22 cellular contexts compared by ENCODE assay signal in the genomic region with DNA sequence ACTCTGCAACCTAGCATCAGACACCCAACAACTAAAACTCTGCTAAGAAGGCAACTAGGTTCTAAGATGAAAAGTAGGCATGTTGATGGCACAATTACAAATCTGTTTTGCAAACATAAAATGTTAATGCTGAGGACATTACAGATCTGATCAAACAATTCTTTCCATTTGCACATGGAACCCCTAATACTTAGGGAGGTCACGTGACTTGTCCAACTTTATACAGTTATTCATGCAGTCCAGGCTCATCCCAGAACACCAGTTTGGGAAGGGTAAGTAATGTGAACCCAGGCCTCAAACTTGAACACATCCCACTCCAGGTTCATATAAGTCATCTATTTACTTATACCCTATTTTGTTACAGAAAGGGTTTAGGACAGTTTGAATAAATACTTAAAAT.
DNase-seq lines count a peak whose midpoint lies in the region; ATAC-seq, FAIRE-seq and TF ChIP-seq lines count a peak whose summit lies in the region.
"Had no signal": no experiment of that assay in that cellular context is flagged by ENCODE, and none has a peak within 500 bp of the region (broad histone marks: within the 10 kb centered on the region; RNA-seq: fewer than 3 reads in every experiment).

No MANE protein-coding gene starts in this region.

- H3K4me1 ChIP-seq in breast epithelium (no peaks in the 10 kb centered on the region), SJSA1 (replicated peaks) (peaks cover 13% of the 10 kb centered on the region), keratinocyte (ENCODE audit: control insufficient read depth, extremely low read depth, insufficient read depth, low read length) (peaks cover 13% of the 10 kb centered on the region), trophoblast cell (ENCODE audit: control insufficient read depth in 1 of 2, insufficient read depth in 2 of 2, low read length in 2 of 2) (peaks cover 2 to 4% of the 10 kb centered on the region in 2 experiments), stomach (no peaks in the 10 kb centered on the region)
- H3K4me1 ChIP-seq: A549 had no signal

- no peaks in the 10 kb centered on the region for H3K36me3 ChIP-seq in breast epithelium
- no peaks in the 10 kb centered on the region for H3K36me3 ChIP-seq in SJSA1
- H3K36me3 ChIP-seq in keratinocyte (ENCODE audit: control insufficient read depth in 2 of 2, extremely low read depth in 1 of 2, insufficient read depth in 2 of 2, low read length in 2 of 2) = no peaks in the 10 kb centered on the region
- H3K36me3 ChIP-seq in trophoblast cell (ENCODE audit: control insufficient read depth in 1 of 2, insufficient read depth in 2 of 2, low read length in 2 of 2) = no peaks in the 10 kb centered on the region
- no peaks in the 10 kb centered on the region for H3K36me3 ChIP-seq in stomach

- H3K27ac Mint-ChIP-seq in MCF 10A (ENCODE audit: low read depth, unreplicated experiment) = peak overlapping the region; percentile 13
- H3K27ac Mint-ChIP-seq: CD4-positive, alpha-beta T cell had no signal

- no peaks in the 10 kb centered on the region for H3K9me3 ChIP-seq in breast epithelium
- peaks cover 3% of the 10 kb centered on the region; the same call in 1 of the 2 replicates for H3K9me3 ChIP-seq in SJSA1 (replicated peaks)
- H3K9me3 ChIP-seq in keratinocyte (ENCODE audit: control insufficient read depth, low read depth, low read length) = no peaks in the 10 kb centered on the region
- H3K9me3 ChIP-seq in trophoblast cell (ENCODE audit: insufficient read depth, low read depth, low read length) = no peaks in the 10 kb centered on the region
- H3K9me3 ChIP-seq in stomach = no peaks in the 10 kb centered on the region
- H3K9me3 ChIP-seq: A549 had no signal

- H2BK120ac ChIP-seq in trophoblast cell (ENCODE audit: insufficient read depth, low read length, poor library complexity) = peak overlapping the region; percentile 98

- H4K8ac ChIP-seq in trophoblast cell (ENCODE audit: low read depth, low read length) = peak overlapping the region; percentile 58

- H3K79me2 ChIP-seq in keratinocyte (ENCODE audit: control insufficient read depth, insufficient read depth, low read length) (no peaks in the 10 kb centered on the region), trophoblast cell (ENCODE audit: control insufficient read depth, insufficient read depth, low read length, poor library complexity) (no peaks in the 10 kb centered on the region)

- H3K4ac ChIP-seq in trophoblast cell (ENCODE audit: low read depth, low read length) = peak overlapping the region; percentile 2

- BruUV-seq in MCF 10A (replicated peaks; lab: Mats Ljungman, UMichigan) = no TSS peak

- H3K4me2 ChIP-seq in keratinocyte (ENCODE audit: control insufficient read depth, extremely low read depth, insufficient read depth, low read depth, low read length) (peak overlapping the region; percentile 27), trophoblast cell (ENCODE audit: low read length) (no peak overlapping the region)
- H3K4me2 ChIP-seq: A549 had no signal

- H3K27me3 ChIP-seq in breast epithelium = no peaks in the 10 kb centered on the region
- no peaks in the 10 kb centered on the region for H3K27me3 ChIP-seq in SJSA1 (replicated peaks)
- H3K27me3 ChIP-seq in keratinocyte (ENCODE audit: control insufficient read depth, extremely low read depth, insufficient read depth, low read length) = no peaks in the 10 kb centered on the region
- H3K27me3 ChIP-seq in trophoblast cell (ENCODE audit: insufficient read depth, low read length) = no peaks in the 10 kb centered on the region
- no peaks in the 10 kb centered on the region for H3K27me3 ChIP-seq in stomach

- H3K27ac ChIP-seq in breast epithelium = no peak overlapping the region
- 0 out of 2 replicates have a peak overlapping the region, but pooled peaks have one; percentile 63 for H3K27ac ChIP-seq in SJSA1
- no peak overlapping the region for H3K27ac ChIP-seq in keratinocyte (ENCODE audit: control insufficient read depth, insufficient read depth, low read length)
- H3K27ac ChIP-seq in trophoblast cell (ENCODE audit: low read depth, low read length) = peak overlapping the region; percentile 51
- H3K27ac ChIP-seq in stomach = no peak overlapping the region
- H3K27ac ChIP-seq: 22Rv1, A549, C4-2B, GM23248, HL-60 had no signal

- dilution Hi-C loops in keratinocyte (cut with MboI; ENCODE audit: extremely low pct_ligation_motif_present, low sequenced_read_pairs) = no loop called here

- no peaks in the 10 kb centered on the region for H3K36me3 Mint-ChIP-seq in MCF 10A (ENCODE audit: insufficient read depth, unreplicated experiment)

- intact Hi-C loops in MCF 10A (cut with micrococcal nuclease) = no loop called here
- intact Hi-C loops in breast epithelium (cut with DNase I; ENCODE audit: low total_unique reads) = no loop called here
- intact Hi-C loops in stomach (cut with DNase I; ENCODE audit: low total_unique reads) = no loop called here

- peaks cover 14% of the 10 kb centered on the region for H3K4me1 Mint-ChIP-seq in MCF 10A (ENCODE audit: insufficient read depth, unreplicated experiment)

- no peak for DNase-seq in MCF 10A (ENCODE audit: unreplicated experiment)
- DNase-seq in breast epithelium (ENCODE audit: low spot score in 2 of 2) = no peak
- no peak for DNase-seq in SJSA1 (ENCODE audit: low read depth in 1 of 2, low spot score in 2 of 2)
- no peak for DNase-seq in keratinocyte (ENCODE audit: low read depth, low spot score)
- DNase-seq in trophoblast cell = no peak
- DNase-seq in stomach = no peak
- no peak for DNase-seq in T-helper 1 cell
- DNase-seq: AML-193; CD4-positive, alpha-beta T cell; DMS153; DMS79; GDM1; GM23248; HCEC 1CT; IMR-90 had no signal

- no peak overlapping the region for H4K12ac ChIP-seq in trophoblast cell (ENCODE audit: low read depth, low read length)

- peak overlapping the region; percentile 100 for H2BK12ac ChIP-seq in trophoblast cell (ENCODE audit: low read length)

- ATAC-seq in GM18858 (IDR thresholded peaks at IDR 0.05; ENCODE audit: unreplicated experiment) = no peak
- ATAC-seq: A549 had no signal

- peak overlapping the region; percentile 64 for H3K18ac ChIP-seq in trophoblast cell (ENCODE audit: low read length)

- H2AFZ ChIP-seq in keratinocyte (ENCODE audit: control insufficient read depth, low read length) = peak overlapping the region; percentile 94
- no peak overlapping the region for H2AFZ ChIP-seq in trophoblast cell (ENCODE audit: insufficient read depth, low read length, poor library complexity)
- H2AFZ ChIP-seq: GM23248 had no signal

- CTCF ChIA-PET in MCF 10A (lab: Yijun Ruan, JAX) = no interaction called here

- no peak for TF ChIP-seq POLR2A in breast epithelium (IDR thresholded peaks at IDR 0.05)
- TF ChIP-seq POLR2A in stomach (IDR thresholded peaks at IDR 0.05) = no peak

- peak overlapping the region; percentile 85 for H2BK5ac ChIP-seq in trophoblast cell (ENCODE audit: low read depth, low read length, poor library complexity)

- H4K20me1 ChIP-seq in keratinocyte (ENCODE audit: control insufficient read depth, extremely low read depth, insufficient read depth, low read length) = no peaks in the 10 kb centered on the region

- no peak overlapping the region for H3K4me3 ChIP-seq in breast epithelium
- H3K4me3 ChIP-seq in SJSA1 = no peak overlapping the region
- no peak overlapping the region for H3K4me3 ChIP-seq in keratinocyte (ENCODE audit: control insufficient read depth in 2 of 3, extremely low read depth in 1 of 3, insufficient read depth in 2 of 3, low read depth in 1 of 3, low read length in 3 of 3)
- H3K4me3 ChIP-seq in trophoblast cell (ENCODE audit: low read depth, low read length) = no peak overlapping the region
- no peak overlapping the region for H3K4me3 ChIP-seq in stomach
- H3K4me3 ChIP-seq: A549, GM23248 had no signal

- H3K9ac ChIP-seq in keratinocyte (ENCODE audit: control insufficient read depth, extremely low read depth, insufficient read depth, low read length) (no peak overlapping the region), trophoblast cell (ENCODE audit: low read length) (no peak overlapping the region)
- H3K9ac ChIP-seq: GM23248 had no signal

- TF ChIP-seq EP300 in stomach (IDR thresholded peaks at IDR 0.05) = no peak

- peaks cover 15% of the 10 kb centered on the region for H3K79me1 ChIP-seq in trophoblast cell (ENCODE audit: low read length)

- peak overlapping the region; percentile 95 for H3K14ac ChIP-seq in trophoblast cell (ENCODE audit: low read length)

- no peak for TF ChIP-seq CTCF in MCF 10A (IDR thresholded peaks at IDR 0.05; ENCODE audit: unreplicated experiment)
- TF ChIP-seq CTCF in breast epithelium (IDR thresholded peaks at IDR 0.05) = no peak
- no peak for TF ChIP-seq CTCF in keratinocyte (optimal IDR thresholded peaks at IDR 0.05 in 1 of 3, IDR thresholded peaks at IDR 0.05 in 1 of 3, conservative IDR thresholded peaks at IDR 0.05 in 1 of 3; ENCODE audit: extremely low read depth in 1 of 3, insufficient read depth in 2 of 3, low read length in 3 of 3)
- TF ChIP-seq CTCF in stomach (IDR thresholded peaks at IDR 0.05) = no peak

- H3K4me3 Mint-ChIP-seq in MCF 10A (ENCODE audit: unreplicated experiment) = no peak overlapping the region
- H3K4me3 Mint-ChIP-seq: CD4-positive, alpha-beta T cell had no signal

- H3K9me3 Mint-ChIP-seq in MCF 10A (ENCODE audit: unreplicated experiment) = no peaks in the 10 kb centered on the region
- H3K9me3 Mint-ChIP-seq: CD4-positive, alpha-beta T cell had no signal

- POLR2A ChIA-PET in MCF 10A (lab: Yijun Ruan, JAX) = interaction anchor here (0.7 kb wide), 1 partner anchor 11 kb away, joined by 3 read pairs; no protein-coding TSS in a partner anchor

- peak overlapping the region; percentile 96 for H2AK5ac ChIP-seq in trophoblast cell (ENCODE audit: low read length)

- H3K9me1 ChIP-seq in keratinocyte (ENCODE audit: control insufficient read depth, extremely low read depth, insufficient read depth, low read length) = no peaks in the 10 kb centered on the region

- no peak for FAIRE-seq in keratinocyte (lab: Jason Lieb, UNC)
- FAIRE-seq: A549, GM19239, H54 had no signal

- no CpG with 5 or more reads among the region's 1 CpG for WGBS in trophoblast cell (ENCODE audit: extremely low coverage, insufficient coverage, insufficient read length)
- whole genome bisulfite sequencing in stomach, 5 donors = 50 to 94% (median 92%) methylated on average over 1 of the region's 1 CpG

- no peaks in the 10 kb centered on the region for H3K27me3 Mint-ChIP-seq in MCF 10A (ENCODE audit: insufficient read depth, unreplicated experiment)
- H3K27me3 Mint-ChIP-seq: CD4-positive, alpha-beta T cell had no signal

- peak overlapping the region; percentile 75 for H4K91ac ChIP-seq in trophoblast cell (ENCODE audit: low read depth, low read length)

- no peak overlapping the region for H3K23ac ChIP-seq in trophoblast cell (ENCODE audit: low read length)

Comparison
In these comparisons a context has a peak if more than half of its experiments do, and no peak if none do; other contexts are left out.
1. H3K27ac ChIP-seq: peak in SJSA1 (single experiment) and trophoblast cell (single experiment); none in breast epithelium (0 of 2), keratinocyte (single experiment) and stomach (0 of 5).